In genomic region chr10:28091913-28092312, GRCh38 we compare ENCODE assay signal across 20 cellular contexts.
"Had no signal": no experiment of that assay in that cellular context is flagged by ENCODE, and none has a peak within 500 bp of the region (broad histone marks: within the 10 kb centered on the region; RNA-seq: fewer than 3 reads in every experiment).

No MANE protein-coding gene starts in this region.

- H3K9me3 ChIP-seq: SK-N-SH had no signal

- DNase-seq: KBM-7, MV-4-11, NCI-H1048, NCI-H1105, NCI-H1417 treated with DMSO at 0.1 percent for 48 hours, NCI-H146, NCI-H1694 treated with DMSO at 0.1 percent for 48 hours, NCI-H2029, NCI-H2081 treated with DMSO at 0.1 percent for 48 hours, NCI-H2171, NCI-H226, NCI-H446, NCI-H510A, NCI-H524 treated with DMSO at 0.1 percent for 48 hours, NCI-H69, NCI-H774, RPMI8226, SHP77, SK-N-SH, SW 1271 had no signal
